Comparison of ENCODE assay signal across 20 cellular contexts in genomic region chr2:143251680-143252079, GRCh38.
DNase-seq lines count a peak whose midpoint lies in the region; ATAC-seq, FAIRE-seq and TF ChIP-seq lines count a peak whose summit lies in the region.
"Had no signal": no experiment of that assay in that cellular context is flagged by ENCODE, and none has a peak within 500 bp of the region (broad histone marks: within the 10 kb centered on the region; RNA-seq: fewer than 3 reads in every experiment).

No MANE protein-coding gene starts in this region.

- CTCF ChIA-PET in activated CD4-positive, alpha-beta memory T cell treated with anti-CD3 and anti-CD28 coated beads for 36 hours (lab: Charles Lee) = interaction anchor here (0.9 to 1.6 kb wide), 8 partner anchors 10 to 164 kb away, joined by 3 to 6 read pairs (median 4); no protein-coding TSS in a partner anchor

- TF ChIP-seq POLR2A in GM12891 (IDR thresholded peaks at IDR 0.05; ENCODE audit: low read depth, low read length) (no peak), erythroblast (IDR thresholded peaks at IDR 0.05; ENCODE audit: low read length) (no peak)

- peak overlapping the region; percentile 27 for H3K4me3 Mint-ChIP-seq in activated T-cell treated with anti-CD3 and anti-CD28 coated beads, Interleukin-2, amount 50 U/mL, for 24 hours
- peak overlapping the region; percentile 46 for H3K4me3 Mint-ChIP-seq in activated CD4-positive, alpha-beta memory T cell treated with anti-CD3 and anti-CD28 coated beads for 36 hours
- peak overlapping the region in 6 of 8 donors; percentile 6 to 77 (median 31) for H3K4me3 Mint-ChIP-seq in naive B cell

- H3K9me3 Mint-ChIP-seq in activated T-cell treated with anti-CD3 and anti-CD28 coated beads, Interleukin-2, amount 50 U/mL, for 24 hours = no peaks in the 10 kb centered on the region
- H3K9me3 Mint-ChIP-seq in activated CD4-positive, alpha-beta memory T cell treated with anti-CD3 and anti-CD28 coated beads for 36 hours = no peaks in the 10 kb centered on the region
- no peaks in the 10 kb centered on the region for H3K9me3 Mint-ChIP-seq in naive B cell

- peak; percentile 64 to 66 for ATAC-seq in naive B cell (ENCODE audit: low read depth in 2 of 2)
- ATAC-seq in GM21515 (IDR thresholded peaks at IDR 0.05; ENCODE audit: unreplicated experiment) = no peak
- no peak for ATAC-seq in GM18519 (IDR thresholded peaks at IDR 0.05; ENCODE audit: low FRiP score, unreplicated experiment)
- ATAC-seq: left lobe of liver, psoas muscle had no signal

- peak overlapping the region; percentile 93 for H3K27ac Mint-ChIP-seq in activated T-cell treated with anti-CD3 and anti-CD28 coated beads, Interleukin-2, amount 50 U/mL, for 24 hours
- H3K27ac Mint-ChIP-seq in activated CD4-positive, alpha-beta memory T cell treated with anti-CD3 and anti-CD28 coated beads for 36 hours = peak overlapping the region; percentile 80
- H3K27ac Mint-ChIP-seq in naive B cell = peak overlapping the region; percentile 41 to 84 (median 64)

- POLR2A ChIA-PET in activated CD4-positive, alpha-beta memory T cell treated with anti-CD3 and anti-CD28 coated beads for 36 hours (lab: Charles Lee) = interaction anchor here (1.2 kb wide), 1 partner anchor 9 kb away, joined by 4 read pairs; no protein-coding TSS in a partner anchor

- no peak for FAIRE-seq in GM12891 (lab: Jason Lieb, UNC)
- FAIRE-seq: HTR-8/SVneo had no signal

- peaks cover 67% of the 10 kb centered on the region for H3K4me1 Mint-ChIP-seq in activated T-cell treated with anti-CD3 and anti-CD28 coated beads, Interleukin-2, amount 50 U/mL, for 24 hours (ENCODE audit: low read depth)
- peaks cover 70% of the 10 kb centered on the region for H3K4me1 Mint-ChIP-seq in activated CD4-positive, alpha-beta memory T cell treated with anti-CD3 and anti-CD28 coated beads for 36 hours (ENCODE audit: low read depth)
- H3K4me1 Mint-ChIP-seq in naive B cell = peaks cover 22 to 56% (median 37%) of the 10 kb centered on the region in 3 donors

- no peaks in the 10 kb centered on the region for H3K27me3 Mint-ChIP-seq in activated T-cell treated with anti-CD3 and anti-CD28 coated beads, Interleukin-2, amount 50 U/mL, for 24 hours
- no peaks in the 10 kb centered on the region for H3K27me3 Mint-ChIP-seq in activated CD4-positive, alpha-beta memory T cell treated with anti-CD3 and anti-CD28 coated beads for 36 hours
- H3K27me3 Mint-ChIP-seq in naive B cell = no peaks in the 10 kb centered on the region

- DNase-seq in activated T-cell treated with anti-CD3 and anti-CD28 coated beads, Interleukin-2, amount 50 U/mL, for 24 hours = no peak
- DNase-seq in activated T-cell treated with anti-CD3 and anti-CD28 coated beads for 4 hours (no peak), GM12891 (ENCODE audit: insufficient read length, low spot score) (no peak), naive B cell (no peak), erythroblast (lab: John Stamatoyannopoulos, UW) (no peak)
- DNase-seq in activated CD4-positive, alpha-beta memory T cell treated with anti-CD3 and anti-CD28 coated beads for 36 hours = no peak
- DNase-seq: activated CD4-positive, alpha-beta T cell treated with anti-CD3 and anti-CD28 coated beads, Interleukin-2, amount 50 U/mL, for 1 hour; amygdala; head of caudate nucleus; Kasumi-1; NCI-H1105 treated with DMSO at 0.1 percent for 48 hours; NCI-H524 treated with DMSO at 0.1 percent for 48 hours; psoas muscle; SK-N-SH; stimulated activated naive CD4-positive, alpha-beta T cell treated with Interleukin-2 at 50 U/mL for 16 hours; transverse colon had no signal

- intact Hi-C loops in activated CD4-positive, alpha-beta memory T cell treated with anti-CD3 and anti-CD28 coated beads for 36 hours (cut with micrococcal nuclease) = no loop called here

- H3K36me3 Mint-ChIP-seq in activated T-cell treated with anti-CD3 and anti-CD28 coated beads, Interleukin-2, amount 50 U/mL, for 24 hours (ENCODE audit: low read depth) = peaks cover 16% of the 10 kb centered on the region
- H3K36me3 Mint-ChIP-seq in activated CD4-positive, alpha-beta memory T cell treated with anti-CD3 and anti-CD28 coated beads for 36 hours = peaks cover 5% of the 10 kb centered on the region
- H3K36me3 Mint-ChIP-seq in naive B cell = peaks cover 12 to 14% of the 10 kb centered on the region in 2 donors

TF ChIP-seq in GM12891, 5 proteins besides CTCF, POLR2A, EP300 and RAD21:
- TF ChIP-seq SPI1 (IDR thresholded peaks at IDR 0.05; ENCODE audit: low read depth, low read length) = peak; percentile 11; the same call in 1 of the 2 replicates
- no peak for TF ChIP-seq POLR2AphosphoS5 (IDR thresholded peaks at IDR 0.05; ENCODE audit: low read depth, low read length)
- TF ChIP-seq POU2F2 (IDR thresholded peaks at IDR 0.05; ENCODE audit: low read depth, low read length) = no peak

Comparison
In these comparisons a context has a peak if more than half of its experiments do, and no peak if none do; other contexts are left out.
1. ATAC-seq: peak in naive B cell (2 of 2); none in GM21515 (single experiment) and GM18519 (single experiment).
2. Peak in every context shown above with its lines, with median percentiles within 50 percentile points of each other: H3K27ac Mint-ChIP-seq and H3K4me3 Mint-ChIP-seq.